ENCODE assay signal across 20 cellular contexts in genomic region chr10:71484352-71484751, GRCh38.
"Had no signal": no experiment of that assay in that cellular context is flagged by ENCODE, and none has a peak within 500 bp of the region (broad histone marks: within the 10 kb centered on the region; RNA-seq: fewer than 3 reads in every experiment).

No MANE protein-coding gene starts in this region.

- H3K36me3 ChIP-seq: brain microvascular endothelial cell, lower lobe of right lung, neutrophil had no signal

- DNase-seq: activated CD4-positive, alpha-beta T cell treated with anti-CD3 and anti-CD28 coated beads for 1 hour; activated CD4-positive, alpha-beta T cell treated with anti-CD3 and anti-CD28 coated beads, Interleukin-2, amount 50 U/mL, for 4 hours; activated naive CD4-positive, alpha-beta T cell; activated T-cell treated with anti-CD3 and anti-CD28 coated beads for 4 hours; brain microvascular endothelial cell; cortex of kidney; effector CD8-positive, alpha-beta T cell; foreskin fibroblast; kidney glomerular epithelial cell; lower lobe of right lung; naive B cell; stimulated activated CD4-positive, alpha-beta T cell treated with anti-CD3 and anti-CD28 coated beads, Interleukin-4, amount 100 ng/mL, for 4 hours; stimulated activated CD8-positive, alpha-beta memory T cell treated with anti-CD3 and anti-CD28 coated beads, Interleukin-4, amount 100 ng/mL, for 48 hours; stimulated activated naive CD4-positive, alpha-beta T cell treated with Interleukin-2 at 50 U/mL for 16 hours; T-helper 1 cell; T1000; trophoblast cell had no signal

- H3K4me3 ChIP-seq: lower lobe of right lung had no signal

- H3K27ac ChIP-seq: brain microvascular endothelial cell, lower lobe of right lung, neutrophil had no signal

- H3K4me1 Mint-ChIP-seq: mesothelial cell of epicardium had no signal

- H3K4me1 ChIP-seq: lower lobe of right lung had no signal

- H3K9me3 ChIP-seq: neutrophil had no signal

- FAIRE-seq: small intestine had no signal

- H3K27ac Mint-ChIP-seq: mesothelial cell of epicardium had no signal

- H3K27me3 ChIP-seq: neutrophil had no signal

- H3K4me3 Mint-ChIP-seq: mesothelial cell of epicardium, naive B cell had no signal

- ATAC-seq: lower lobe of right lung had no signal
